ENCODE assay signal across 19 cellular contexts in the genomic region with DNA sequence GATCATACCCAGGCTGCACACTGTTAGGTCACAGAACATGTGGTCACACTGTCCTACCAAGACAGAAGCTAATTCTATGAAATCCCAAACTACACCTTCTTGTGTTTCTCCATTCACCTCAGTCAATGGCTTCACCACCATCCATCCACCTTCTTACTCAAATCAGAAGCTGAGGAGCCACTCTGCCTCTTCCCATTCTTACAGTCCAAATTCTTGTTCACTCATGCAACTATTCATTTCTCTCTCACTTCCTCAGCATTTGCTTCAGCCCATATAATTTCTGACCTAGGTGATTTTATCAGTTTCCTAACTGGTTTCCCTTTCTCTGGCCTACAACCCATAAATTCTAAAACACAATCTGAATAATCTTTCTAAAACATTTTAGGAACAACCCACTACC.
"Had no signal": no experiment of that assay in that cellular context is flagged by ENCODE, and none has a peak within 500 bp of the region (broad histone marks: within the 10 kb centered on the region; RNA-seq: fewer than 3 reads in every experiment).

No MANE protein-coding gene starts in this region.

- H3K4me3 Mint-ChIP-seq: activated B cell treated with CpG ODN at 0.5 μM for 24 hours; activated CD8-positive, alpha-beta T cell treated with anti-CD3 and anti-CD28 coated beads for 36 hours; activated naive CD8-positive, alpha-beta T cell; activated T-cell treated with anti-CD3 and anti-CD28 coated beads, Interleukin-2, amount 50 U/mL, for 4 hours; naive thymus-derived CD4-positive, alpha-beta T cell had no signal

- H3K4me3 ChIP-seq: body of pancreas, colonic mucosa, gastroesophageal sphincter, pancreas, thyroid gland had no signal

- DNase-seq: activated B cell treated with CpG ODN at 0.5 μM for 24 hours; activated CD4-positive, alpha-beta T cell treated with anti-CD3 and anti-CD28 coated beads for 48 hours; activated CD8-positive, alpha-beta T cell treated with anti-CD3 and anti-CD28 coated beads for 36 hours; activated gamma-delta T cell; activated T-cell treated with anti-CD3 and anti-CD28 coated beads, Interleukin-2, amount 50 U/mL, for 4 hours; amygdala; body of pancreas; caudate nucleus; colonic mucosa; mammary epithelial cell; naive thymus-derived CD4-positive, alpha-beta T cell; pancreas; stimulated activated CD4-positive, alpha-beta T cell treated with anti-CD3 and anti-CD28 coated beads, Interleukin-1b, Interleukin-23, amount 100 ng/mL, for 48 hours; thyroid gland had no signal

- H3K27ac ChIP-seq: body of pancreas, colonic mucosa, gastroesophageal sphincter, pancreas, thyroid gland had no signal

- FAIRE-seq: endometrium, islet of Langerhans, pancreas had no signal

- H3K36me3 ChIP-seq: colonic mucosa, gastroesophageal sphincter, pancreas, thyroid gland had no signal

- H3K27me3 ChIP-seq: body of pancreas, colonic mucosa, gastroesophageal sphincter, pancreas, thyroid gland had no signal

- H3K9me3 ChIP-seq: body of pancreas, colonic mucosa, gastroesophageal sphincter, pancreas, thyroid gland had no signal

- H3K27me3 Mint-ChIP-seq: activated B cell treated with CpG ODN at 0.5 μM for 24 hours; activated CD8-positive, alpha-beta T cell treated with anti-CD3 and anti-CD28 coated beads for 36 hours; activated naive CD8-positive, alpha-beta T cell; naive thymus-derived CD4-positive, alpha-beta T cell had no signal

- ATAC-seq: activated CD8-positive, alpha-beta T cell treated with anti-CD3 and anti-CD28 coated beads for 36 hours; activated T-cell treated with anti-CD3 and anti-CD28 coated beads, Interleukin-2, amount 50 U/mL, for 4 hours; body of pancreas; gastroesophageal sphincter; left lobe of liver; naive thymus-derived CD4-positive, alpha-beta T cell; pancreas had no signal

- H3K27ac Mint-ChIP-seq: activated B cell treated with CpG ODN at 0.5 μM for 24 hours; activated CD8-positive, alpha-beta T cell treated with anti-CD3 and anti-CD28 coated beads for 36 hours; activated naive CD8-positive, alpha-beta T cell; naive thymus-derived CD4-positive, alpha-beta T cell had no signal

- H3K4me1 ChIP-seq: body of pancreas, colonic mucosa, gastroesophageal sphincter, pancreas, thyroid gland had no signal
